In genomic region chr5:151125421-151125820, GRCh38 we compare ENCODE assay signal across 9 cellular contexts. TPM values are rescaled to one million over a fixed set of nuclear protein-coding genes. Genes with fewer than 3 reads are reported as not detected.
DNase-seq lines count a peak whose midpoint lies in the region; ATAC-seq, FAIRE-seq and TF ChIP-seq lines count a peak whose summit lies in the region.
"Had no signal": no experiment of that assay in that cellular context is flagged by ENCODE, and none has a peak within 500 bp of the region (broad histone marks: within the 10 kb centered on the region; RNA-seq: fewer than 3 reads in every experiment).

No MANE protein-coding gene starts in this region.

- H3K9me3 Mint-ChIP-seq in activated CD4-positive, alpha-beta memory T cell treated with anti-CD3 and anti-CD28 coated beads, Interleukin-2, amount 10 ng/mL, durations not matched to agents 7 days and 5 days, result no peaks in the 10 kb centered on the region

- H3K4me3 Mint-ChIP-seq in activated CD4-positive, alpha-beta memory T cell treated with anti-CD3 and anti-CD28 coated beads, Interleukin-2, amount 10 ng/mL, durations not matched to agents 7 days and 5 days, result no peak overlapping the region

- peaks cover 9 to 77% of the 10 kb centered on the region in 2 donors for H3K36me3 ChIP-seq in psoas muscle (ENCODE audit: insufficient read depth in 1 of 2, low read depth in 1 of 2)

- no peak for DNase-seq in GM12892 (ENCODE audit: insufficient read length)
- DNase-seq in activated CD4-positive, alpha-beta memory T cell treated with anti-CD3 and anti-CD28 coated beads, Interleukin-2, amount 10 ng/mL, durations not matched to agents 7 days and 5 days, result no peak
- DNase-seq in psoas muscle, result no peak
- DNase-seq in cerebellar cortex (ENCODE audit: low spot score), result no peak
- DNase-seq in A172 (ENCODE audit: low spot score), result no peak
- no peak for DNase-seq in amygdala (lab: John Stamatoyannopoulos, UW)
- DNase-seq in NCI-H82 treated with DMSO at 0.1 percent for 48 hours (lab: John Stamatoyannopoulos, UW; ENCODE audit: unreplicated experiment), result no peak

- intact Hi-C loops in psoas muscle (cut with DNase I), result loop anchor here (2.0 to 10.0 kb wide), 2 partner anchors 113 to 189 kb away; no protein-coding TSS in a partner anchor

- TF ChIP-seq CTCF in psoas muscle (IDR thresholded peaks at IDR 0.05), result no peak

- POLR2A ChIA-PET in activated CD4-positive, alpha-beta memory T cell treated with anti-CD3 and anti-CD28 coated beads, Interleukin-2, amount 10 ng/mL, durations not matched to agents 7 days and 5 days (lab: Charles Lee), result interaction anchor here (0.9 to 3.3 kb wide), 18 partner anchors 8 to 322 kb away, joined by 3 to 22 read pairs (median 6); partner anchors contain the start of genes ANXA6 and SLC36A1

- H3K9me3 ChIP-seq in psoas muscle, result no peaks in the 10 kb centered on the region

- no peaks in the 10 kb centered on the region for H3K27me3 Mint-ChIP-seq in activated CD4-positive, alpha-beta memory T cell treated with anti-CD3 and anti-CD28 coated beads, Interleukin-2, amount 10 ng/mL, durations not matched to agents 7 days and 5 days

- peaks cover 98% of the 10 kb centered on the region for H3K36me3 Mint-ChIP-seq in activated CD4-positive, alpha-beta memory T cell treated with anti-CD3 and anti-CD28 coated beads, Interleukin-2, amount 10 ng/mL, durations not matched to agents 7 days and 5 days (ENCODE audit: low read depth)

- peak; percentile 78 for FAIRE-seq in GM12892 (lab: Jason Lieb, UNC)

- H3K27me3 ChIP-seq in psoas muscle (ENCODE audit: insufficient read depth in 3 of 3, low read length in 2 of 3), result no peaks in the 10 kb centered on the region

- H3K4me1 Mint-ChIP-seq in activated CD4-positive, alpha-beta memory T cell treated with anti-CD3 and anti-CD28 coated beads, Interleukin-2, amount 10 ng/mL, durations not matched to agents 7 days and 5 days, result peaks cover 30% of the 10 kb centered on the region

- peaks cover 36% of the 10 kb centered on the region for H3K4me1 ChIP-seq in psoas muscle

- peak overlapping the region; percentile 86 for H3K27ac ChIP-seq in psoas muscle

- WGBS in psoas muscle, 3 donors, result 56 to 72% (median 66%) methylated on average over 7 of the region's 7 CpGs

- no peak overlapping the region for H3K4me3 ChIP-seq in psoas muscle
- H3K4me3 ChIP-seq: smooth muscle cell had no signal

- peak; percentile 17 for ATAC-seq in HG03432 (IDR thresholded peaks at IDR 0.05; ENCODE audit: unreplicated experiment)
- ATAC-seq in psoas muscle, result no peak

- CTCF ChIA-PET in activated CD4-positive, alpha-beta memory T cell treated with anti-CD3 and anti-CD28 coated beads, Interleukin-2, amount 10 ng/mL, durations not matched to agents 7 days and 5 days (lab: Charles Lee), result interaction anchor here (0.7 to 7.1 kb wide), 31 partner anchors 10 to 191 kb away, joined by 3 to 242 read pairs (median 6); partner anchors contain the start of genes ANXA6, CCDC69 and TNIP1

- TF ChIP-seq POLR2A in GM12892 (IDR thresholded peaks at IDR 0.05; ENCODE audit: low read depth, low read length), result peak; percentile 24; the same call in 1 of the 2 replicates

- peak overlapping the region; percentile 88 for H3K27ac Mint-ChIP-seq in activated CD4-positive, alpha-beta memory T cell treated with anti-CD3 and anti-CD28 coated beads, Interleukin-2, amount 10 ng/mL, durations not matched to agents 7 days and 5 days

RNA-seq across cellular contexts. Expression of gene ANXA6, which starts 32.2 kb away (rescaled TPM):
- 349 TPM for polyA plus RNA-seq in GM12892 (2012; ENCODE audit: missing spikeins)
- total RNA-seq in activated CD4-positive, alpha-beta memory T cell treated with anti-CD3 and anti-CD28 coated beads, Interleukin-2, amount 10 ng/mL, durations not matched to agents 7 days and 5 days, result 100 to 1,000 TPM; 603 to 606 TPM
- total RNA-seq in psoas muscle, result 100 to 1,000 TPM; 133 to 234 (median 154) TPM
- polyA plus RNA-seq in psoas muscle, result 100 to 1,000 TPM in 2 of 3 donors, 10 to 100 TPM in 1; 81.4 to 129 (median 112) TPM
- 424 and 507 TPM in 2 replicates for total RNA-seq in A172 (2014; rRNA removed; shearing (Covaris generic))

RNA-seq across cellular contexts. Expression of gene TNIP1, which starts 44.6 kb away (rescaled TPM):
- 187 TPM for polyA plus RNA-seq in GM12892 (2012; ENCODE audit: missing spikeins)
- 100 to 1,000 TPM; 188 to 201 TPM for total RNA-seq in activated CD4-positive, alpha-beta memory T cell treated with anti-CD3 and anti-CD28 coated beads, Interleukin-2, amount 10 ng/mL, durations not matched to agents 7 days and 5 days
- 100 to 1,000 TPM; 114 to 218 (median 149) TPM for total RNA-seq in psoas muscle
- 100 to 1,000 TPM in 2 of 3 donors, 10 to 100 TPM in 1; 55.5 to 167 (median 106) TPM for polyA plus RNA-seq in psoas muscle
- total RNA-seq in A172 (2014; rRNA removed; shearing (Covaris generic)), result 125 and 132 TPM in 2 replicates
